20 cellular contexts compared by ENCODE assay signal in genomic region chr20:34337982-34338756, GRCh38. TPM values are rescaled to one million over a fixed set of nuclear protein-coding genes. Genes with fewer than 3 reads are reported as not detected.
DNase-seq lines count a peak whose midpoint lies in the region; TF ChIP-seq lines count a peak whose summit lies in the region.
"Had no signal": no experiment of that assay in that cellular context is flagged by ENCODE, and none has a peak within 500 bp of the region (broad histone marks: within the 10 kb centered on the region; RNA-seq: fewer than 3 reads in every experiment).

No MANE protein-coding gene starts in this region.

- no peaks in the 10 kb centered on the region for H3K9me3 Mint-ChIP-seq in IgD-negative memory B cell
- H3K9me3 Mint-ChIP-seq: activated T-helper 1 cell treated with anti-CD3 and anti-CD28 coated beads, Interleukin-12 subunit alpha, Interleukin-12 subunit beta, Interleukin-2, Interleukin-4 antibody, amounts not matched to agents 30 ng/mL and 10 ng/mL and 1 ng/mL, durations not matched to agents 14 hours and 24 hours and 36 hours had no signal

- no peaks in the 10 kb centered on the region for H3K36me3 Mint-ChIP-seq in IgD-negative memory B cell

- TF ChIP-seq EP300 in tibial nerve (IDR thresholded peaks at IDR 0.05), result no peak

- H3K36me3 ChIP-seq in mammary epithelial cell (ENCODE audit: insufficient read depth, low read length), result no peaks in the 10 kb centered on the region
- no peaks in the 10 kb centered on the region for H3K36me3 ChIP-seq in breast epithelium
- no peaks in the 10 kb centered on the region for H3K36me3 ChIP-seq in tibial nerve
- H3K36me3 ChIP-seq: left lung had no signal

- CTCF ChIA-PET in mammary epithelial cell (lab: Charles Lee; ENCODE audit: low non-redundant PET), result no interaction called here

- H3K4me2 ChIP-seq in mammary epithelial cell (ENCODE audit: insufficient read depth, low read depth, low read length), result no peak overlapping the region

- intact Hi-C loops in mammary epithelial cell (cut with micrococcal nuclease), result no loop called here
- intact Hi-C loops in breast epithelium (cut with DNase I; ENCODE audit: low total_unique reads), result no loop called here
- intact Hi-C loops in dorsolateral prefrontal cortex (cut with DNase I), result no loop called here

- dilution Hi-C loops in mammary epithelial cell (cut with HindIII; ENCODE audit: low sequenced_read_pairs), result loop anchor here (5.0 kb wide), 1 partner anchor 69 kb away; no protein-coding TSS in a partner anchor

- no peaks in the 10 kb centered on the region for H3K27me3 Mint-ChIP-seq in IgD-negative memory B cell

- peaks cover 18 to 20% (median 19%) of the 10 kb centered on the region in 3 donors for H3K4me1 Mint-ChIP-seq in IgD-negative memory B cell

- 99% methylated on average over 16 of the region's 17 CpGs for whole genome bisulfite sequencing in mammary epithelial cell (ENCODE audit: low coverage, missing lambda C conversion rate)
- WGBS in tibial nerve, 2 donors, result 87 to 89% methylated on average over 17 of the region's 17 CpGs

- H3K27ac ChIP-seq in mammary epithelial cell (ENCODE audit: insufficient read depth, low read depth, low read length), result no peak overlapping the region
- H3K27ac ChIP-seq in breast epithelium, result no peak overlapping the region
- peak overlapping the region in 42 of 59 donors; percentile 4 to 100 (median 98) for H3K27ac ChIP-seq in dorsolateral prefrontal cortex
- peak overlapping the region in 1 of 4 donors; percentile 29 for H3K27ac ChIP-seq in tibial nerve
- H3K27ac ChIP-seq: left lung, psoas muscle had no signal

- H2AFZ ChIP-seq in mammary epithelial cell (ENCODE audit: low read depth, low read length), result peak overlapping the region; percentile 9

- no peaks in the 10 kb centered on the region for H3K79me2 ChIP-seq in mammary epithelial cell (ENCODE audit: insufficient read depth, low read length)

- no peak for TF ChIP-seq POLR2A in breast epithelium (IDR thresholded peaks at IDR 0.05)
- TF ChIP-seq POLR2A in tibial nerve (IDR thresholded peaks at IDR 0.05), result no peak

- H3K4me3 Mint-ChIP-seq in IgD-negative memory B cell, result peak overlapping the region; percentile 77 to 93 (median 93)
- H3K4me3 Mint-ChIP-seq: activated T-helper 1 cell treated with anti-CD3 and anti-CD28 coated beads, Interleukin-12 subunit alpha, Interleukin-12 subunit beta, Interleukin-2, Interleukin-4 antibody, amounts not matched to agents 30 ng/mL and 10 ng/mL and 1 ng/mL, durations not matched to agents 14 hours and 24 hours and 36 hours had no signal

- TF ChIP-seq CTCF in mammary epithelial cell (conservative IDR thresholded peaks at IDR 0.05 in 1 of 2, IDR thresholded peaks at IDR 0.05 in 1 of 2; ENCODE audit: extremely low read depth in 1 of 2, insufficient read depth in 1 of 2, low read depth in 1 of 2, low read length in 2 of 2), result no peak
- TF ChIP-seq CTCF in breast epithelium (IDR thresholded peaks at IDR 0.05), result no peak
- no peak for TF ChIP-seq CTCF in dorsolateral prefrontal cortex (IDR thresholded peaks at IDR 0.05 in 54 of 56, conservative IDR thresholded peaks at IDR 0.05 in 2 of 56; ENCODE audit: low read depth in 1 of 56, partially characterized antibody in 56 of 56)
- no peak for TF ChIP-seq CTCF in tibial nerve (IDR thresholded peaks at IDR 0.05)

- BruUV-seq in mammary epithelial cell (replicated peaks; lab: Mats Ljungman, UMichigan), result no TSS peak

- H3K9me3 ChIP-seq in mammary epithelial cell (replicated peaks; ENCODE audit: insufficient read depth, low read length), result no peaks in the 10 kb centered on the region
- H3K9me3 ChIP-seq in breast epithelium, result no peaks in the 10 kb centered on the region
- no peaks in the 10 kb centered on the region for H3K9me3 ChIP-seq in tibial nerve
- H3K9me3 ChIP-seq: left lung, psoas muscle had no signal

- H3K27me3 ChIP-seq in mammary epithelial cell (ENCODE audit: insufficient read depth, low read length), result no peaks in the 10 kb centered on the region
- H3K27me3 ChIP-seq in breast epithelium, result no peaks in the 10 kb centered on the region
- H3K27me3 ChIP-seq in dorsolateral prefrontal cortex, result no peaks in the 10 kb centered on the region
- no peaks in the 10 kb centered on the region for H3K27me3 ChIP-seq in tibial nerve
- H3K27me3 ChIP-seq: left lung had no signal

- in situ Hi-C loops in mammary epithelial cell (cut with MboI; ENCODE audit: low sequenced_read_pairs in 2 of 2), result no loop called here

- no peaks in the 10 kb centered on the region for H4K20me1 ChIP-seq in mammary epithelial cell (ENCODE audit: insufficient read depth, low read length)

- peak overlapping the region; percentile 79 to 95 (median 94) for H3K27ac Mint-ChIP-seq in IgD-negative memory B cell
- H3K27ac Mint-ChIP-seq: activated T-helper 1 cell treated with anti-CD3 and anti-CD28 coated beads, Interleukin-12 subunit alpha, Interleukin-12 subunit beta, Interleukin-2, Interleukin-4 antibody, amounts not matched to agents 30 ng/mL and 10 ng/mL and 1 ng/mL, durations not matched to agents 14 hours and 24 hours and 36 hours had no signal

- H3K4me3 ChIP-seq in mammary epithelial cell (replicated peaks in 1 of 3; ENCODE audit: insufficient read depth in 1 of 3, low read depth in 2 of 3, low read length in 3 of 3), result no peak overlapping the region
- no peak overlapping the region for H3K4me3 ChIP-seq in breast epithelium
- H3K4me3 ChIP-seq in dorsolateral prefrontal cortex, result no peak overlapping the region
- H3K4me3 ChIP-seq in tibial nerve, result no peak overlapping the region
- H3K4me3 ChIP-seq: left lung, psoas muscle had no signal

- H3K4me1 ChIP-seq in mammary epithelial cell (ENCODE audit: insufficient read depth, low read length) (peaks cover 42% of the 10 kb centered on the region), breast epithelium (no peaks in the 10 kb centered on the region), tibial nerve (peaks cover 0 to 12% (median 8%) of the 10 kb centered on the region in 4 donors)
- H3K4me1 ChIP-seq: left lung, psoas muscle had no signal

- H3K9ac ChIP-seq in mammary epithelial cell (ENCODE audit: insufficient read depth, low read length), result no peak overlapping the region

- DNase-seq in mammary epithelial cell, result no peak
- no peak for DNase-seq in breast epithelium (ENCODE audit: low spot score in 2 of 2)
- no peak for DNase-seq in dorsolateral prefrontal cortex
- no peak for DNase-seq in NCI-H2171 treated with DMSO at 0.1 percent for 48 hours (lab: John Stamatoyannopoulos, UW)
- DNase-seq in NCI-H2196 (lab: John Stamatoyannopoulos, UW; ENCODE audit: unreplicated experiment), result no peak
- no peak for DNase-seq in tibial nerve (ENCODE audit: low spot score in 2 of 2)
- DNase-seq in MV-4-11 (lab: John Stamatoyannopoulos, UW), result no peak
- DNase-seq: activated CD4-positive, alpha-beta T cell treated with anti-CD3 and anti-CD28 coated beads, Interleukin-2, amount 50 U/mL, for 1 hour; Calu3; effector CD8-positive, alpha-beta T cell; GF-D8; H7; left lung; NCI-H1092; NCI-H82; psoas muscle; SHP77; stimulated activated CD4-positive, alpha-beta T cell treated with anti-CD3 and anti-CD28 coated beads, Interleukin-12 subunit alpha, Interleukin-12 subunit beta, amount 100 ng/mL, for 4 hours had no signal

RNA-seq across cellular contexts. Expression of gene ITCH, which starts 24.9 kb away (rescaled TPM):
- total RNA-seq in mammary epithelial cell (100 to 1,000 TPM in 1 of 2 donors, 10 to 100 TPM in 1; 91.4 to 127 TPM), breast epithelium (10 to 100 TPM; 56.6 to 72.3 (median 60.6) TPM), dorsolateral prefrontal cortex (100 to 1,000 TPM in 19 of 120 experiments, 10 to 100 TPM in 101; 60.3 to 137 (median 86.3) TPM), tibial nerve (10 to 100 TPM; 48.4 to 85.4 (median 62.8) TPM)
- polyA plus RNA-seq in mammary epithelial cell (25.0 TPM), IgD-negative memory B cell (33.7 TPM)
- polyA minus RNA-seq in mammary epithelial cell, result 52.5 TPM

RNA-seq across cellular contexts. Expression of gene AHCY, which starts 35.0 kb away (rescaled TPM):
- 100 to 1,000 TPM; 258 to 274 TPM for total RNA-seq in mammary epithelial cell
- 504 TPM for polyA plus RNA-seq in mammary epithelial cell
- 615 TPM for polyA minus RNA-seq in mammary epithelial cell
- 100 to 1,000 TPM in 1 of 3 donors, 10 to 100 TPM in 2; 66.9 to 105 (median 88.4) TPM for total RNA-seq in breast epithelium
- polyA plus RNA-seq in IgD-negative memory B cell, result 27.3 TPM
- 10 to 100 TPM; 29.7 to 56.2 (median 46.7) TPM for total RNA-seq in dorsolateral prefrontal cortex
- 100 to 1,000 TPM in 1 of 4 donors, 10 to 100 TPM in 3; 77.8 to 110 (median 83.1) TPM for total RNA-seq in tibial nerve

Comparison
In these comparisons a context has a peak if more than half of its experiments do, and no peak if none do; other contexts are left out.
1. H3K27ac ChIP-seq: peak in dorsolateral prefrontal cortex (42 of 59); none in mammary epithelial cell (single experiment) and breast epithelium (0 of 2).